In genomic region chr10:75209325-75210192, GRCh38 we compare ENCODE assay signal across 1 cellular context.
A peak's percentile ranks its signal among the peaks of the same experiment; 100 is the strongest.
TF ChIP-seq lines count a peak whose summit lies in the region.

No MANE protein-coding gene starts in this region.

TF ChIP-seq in K562, 482 proteins besides CTCF, POLR2A, EP300 and RAD21 (continued from another document and continues in another):
- TF ChIP-seq, protein P1, sequence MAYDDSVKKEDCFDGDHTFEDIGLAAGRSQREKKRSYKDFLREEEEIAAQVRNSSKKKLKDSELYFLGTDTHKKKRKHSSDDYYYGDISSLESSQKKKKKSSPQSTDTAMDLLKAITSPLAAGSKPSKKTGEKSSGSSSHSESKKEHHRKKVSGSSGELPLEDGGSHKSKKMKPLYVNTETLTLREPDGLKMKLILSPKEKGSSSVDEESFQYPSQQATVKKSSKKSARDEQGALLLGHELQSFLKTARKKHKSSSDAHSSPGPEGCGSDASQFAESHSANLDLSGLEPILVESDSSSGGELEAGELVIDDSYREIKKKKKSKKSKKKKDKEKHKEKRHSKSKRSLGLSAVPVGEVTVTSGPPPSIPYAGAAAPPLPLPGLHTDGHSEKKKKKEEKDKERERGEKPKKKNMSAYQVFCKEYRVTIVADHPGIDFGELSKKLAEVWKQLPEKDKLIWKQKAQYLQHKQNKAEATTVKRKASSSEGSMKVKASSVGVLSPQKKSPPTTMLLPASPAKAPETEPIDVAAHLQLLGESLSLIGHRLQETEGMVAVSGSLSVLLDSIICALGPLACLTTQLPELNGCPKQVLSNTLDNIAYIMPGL (CRISPR knock-in tag; IDR thresholded peaks at IDR 0.05): no peak
- TF ChIP-seq HMG20B (CRISPR knock-in tag; IDR thresholded peaks at IDR 0.05) (no peak), KLF10 (CRISPR knock-in tag; IDR thresholded peaks at IDR 0.05) (peak; percentile 32; the same call in 1 of the 2 replicates), KHSRP (IDR thresholded peaks at IDR 0.05) (no peak), FUS (optimal IDR thresholded peaks at IDR 0.05; ENCODE audit: low read depth, low read length) (no peak), NR4A1 (CRISPR knock-in tag; IDR thresholded peaks at IDR 0.05) (peak; percentile 98), NR4A1 (tag; IDR thresholded peaks at IDR 0.05) (peak; percentile 98), JUN (IDR thresholded peaks at IDR 0.05; ENCODE audit: borderline replicate concordance, low read depth, low read length) (no peak), JUN (CRISPR knock-in tag; IDR thresholded peaks at IDR 0.05; ENCODE audit: borderline replicate concordance) (0 out of 2 replicates have a peak, but pooled peaks have one; percentile 40), NFIC (IDR thresholded peaks at IDR 0.05) (no peak), PPARD (CRISPR knock-in tag; IDR thresholded peaks at IDR 0.05) (no peak), ESRRB (CRISPR knock-in tag; IDR thresholded peaks at IDR 0.05; ENCODE audit: borderline replicate concordance) (peak; percentile 81; the same call in 1 of the 2 replicates), ZNF146 (CRISPR knock-in tag; IDR thresholded peaks at IDR 0.05; ENCODE audit: unreplicated experiment) (no peak), GTF2F1 (IDR thresholded peaks at IDR 0.05; ENCODE audit: low read depth, low read length) (no peak), ZNF507 (tag; conservative IDR thresholded peaks at IDR 0.05) (no peak), ZNF407 (IDR thresholded peaks at IDR 0.05; ENCODE audit: low read depth) (no peak), ARNT (IDR thresholded peaks at IDR 0.05) (peak; percentile 60 to 84; a peak in 3 of 4 replicates), IFI16 (CRISPR knock-in tag; IDR thresholded peaks at IDR 0.05) (peak; percentile 90), XRCC4 (IDR thresholded peaks at IDR 0.05; ENCODE audit: extremely low read depth, insufficient read depth, insufficient read length) (no peak), CCAR2 (IDR thresholded peaks at IDR 0.05; ENCODE audit: low read depth, low read length) (no peak), SMC3 (conservative IDR thresholded peaks at IDR 0.05; ENCODE audit: insufficient read depth, low read depth, low read length) (no peak), SREBF1 (IDR thresholded peaks at IDR 0.05; ENCODE audit: borderline replicate concordance, low read depth, low read length) (no peak), NCOA2 (IDR thresholded peaks at IDR 0.05; ENCODE audit: partially characterized antibody in 2 of 2) (no peak), CSDE1 (IDR thresholded peaks at IDR 0.05) (no peak), TBP (optimal IDR thresholded peaks at IDR 0.05; ENCODE audit: low read depth, low read length) (peak; percentile 36), MBD1 (CRISPR knock-in tag; IDR thresholded peaks at IDR 0.05) (0 out of 2 replicates have a peak, but pooled peaks have one; percentile 57), ZNF316 (IDR thresholded peaks at IDR 0.05) (peak; percentile 77), ZBTB12 (CRISPR knock-in tag; IDR thresholded peaks at IDR 0.05) (peak; percentile 61; the same call in 1 of the 2 replicates), NR3C1 (CRISPR knock-in tag; IDR thresholded peaks at IDR 0.05) (no peak)
- TF ChIP-seq, protein P2, sequence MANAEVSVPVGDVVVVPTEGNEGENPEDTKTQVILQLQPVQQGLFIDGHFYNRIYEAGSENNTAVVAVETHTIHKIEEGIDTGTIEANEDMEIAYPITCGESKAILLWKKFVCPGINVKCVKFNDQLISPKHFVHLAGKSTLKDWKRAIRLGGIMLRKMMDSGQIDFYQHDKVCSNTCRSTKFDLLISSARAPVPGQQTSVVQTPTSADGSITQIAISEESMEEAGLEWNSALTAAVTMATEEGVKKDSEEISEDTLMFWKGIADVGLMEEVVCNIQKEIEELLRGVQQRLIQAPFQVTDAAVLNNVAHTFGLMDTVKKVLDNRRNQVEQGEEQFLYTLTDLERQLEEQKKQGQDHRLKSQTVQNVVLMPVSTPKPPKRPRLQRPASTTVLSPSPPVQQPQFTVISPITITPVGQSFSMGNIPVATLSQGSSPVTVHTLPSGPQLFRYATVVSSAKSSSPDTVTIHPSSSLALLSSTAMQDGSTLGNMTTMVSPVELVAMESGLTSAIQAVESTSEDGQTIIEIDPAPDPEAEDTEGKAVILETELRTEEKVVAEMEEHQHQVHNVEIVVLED (CRISPR knock-in tag; IDR thresholded peaks at IDR 0.05): peak; percentile 37; the same call in 1 of the 2 replicates
- TF ChIP-seq, protein P3, sequence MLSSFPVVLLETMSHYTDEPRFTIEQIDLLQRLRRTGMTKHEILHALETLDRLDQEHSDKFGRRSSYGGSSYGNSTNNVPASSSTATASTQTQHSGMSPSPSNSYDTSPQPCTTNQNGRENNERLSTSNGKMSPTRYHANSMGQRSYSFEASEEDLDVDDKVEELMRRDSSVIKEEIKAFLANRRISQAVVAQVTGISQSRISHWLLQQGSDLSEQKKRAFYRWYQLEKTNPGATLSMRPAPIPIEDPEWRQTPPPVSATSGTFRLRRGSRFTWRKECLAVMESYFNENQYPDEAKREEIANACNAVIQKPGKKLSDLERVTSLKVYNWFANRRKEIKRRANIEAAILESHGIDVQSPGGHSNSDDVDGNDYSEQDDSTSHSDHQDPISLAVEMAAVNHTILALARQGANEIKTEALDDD (IDR thresholded peaks at IDR 0.05): no peak; the same call in 1 of the 2 replicates
- TF ChIP-seq, protein P4, sequence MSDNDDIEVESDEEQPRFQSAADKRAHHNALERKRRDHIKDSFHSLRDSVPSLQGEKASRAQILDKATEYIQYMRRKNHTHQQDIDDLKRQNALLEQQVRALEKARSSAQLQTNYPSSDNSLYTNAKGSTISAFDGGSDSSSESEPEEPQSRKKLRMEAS (CRISPR knock-in tag; IDR thresholded peaks at IDR 0.05): no peak
- TF ChIP-seq, protein P5, sequence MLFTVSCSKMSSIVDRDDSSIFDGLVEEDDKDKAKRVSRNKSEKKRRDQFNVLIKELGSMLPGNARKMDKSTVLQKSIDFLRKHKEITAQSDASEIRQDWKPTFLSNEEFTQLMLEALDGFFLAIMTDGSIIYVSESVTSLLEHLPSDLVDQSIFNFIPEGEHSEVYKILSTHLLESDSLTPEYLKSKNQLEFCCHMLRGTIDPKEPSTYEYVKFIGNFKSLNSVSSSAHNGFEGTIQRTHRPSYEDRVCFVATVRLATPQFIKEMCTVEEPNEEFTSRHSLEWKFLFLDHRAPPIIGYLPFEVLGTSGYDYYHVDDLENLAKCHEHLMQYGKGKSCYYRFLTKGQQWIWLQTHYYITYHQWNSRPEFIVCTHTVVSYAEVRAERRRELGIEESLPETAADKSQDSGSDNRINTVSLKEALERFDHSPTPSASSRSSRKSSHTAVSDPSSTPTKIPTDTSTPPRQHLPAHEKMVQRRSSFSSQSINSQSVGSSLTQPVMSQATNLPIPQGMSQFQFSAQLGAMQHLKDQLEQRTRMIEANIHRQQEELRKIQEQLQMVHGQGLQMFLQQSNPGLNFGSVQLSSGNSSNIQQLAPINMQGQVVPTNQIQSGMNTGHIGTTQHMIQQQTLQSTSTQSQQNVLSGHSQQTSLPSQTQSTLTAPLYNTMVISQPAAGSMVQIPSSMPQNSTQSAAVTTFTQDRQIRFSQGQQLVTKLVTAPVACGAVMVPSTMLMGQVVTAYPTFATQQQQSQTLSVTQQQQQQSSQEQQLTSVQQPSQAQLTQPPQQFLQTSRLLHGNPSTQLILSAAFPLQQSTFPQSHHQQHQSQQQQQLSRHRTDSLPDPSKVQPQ (CRISPR knock-in tag; IDR thresholded peaks at IDR 0.05; ENCODE audit: borderline replicate concordance): no peak
- TF ChIP-seq, protein P6, sequence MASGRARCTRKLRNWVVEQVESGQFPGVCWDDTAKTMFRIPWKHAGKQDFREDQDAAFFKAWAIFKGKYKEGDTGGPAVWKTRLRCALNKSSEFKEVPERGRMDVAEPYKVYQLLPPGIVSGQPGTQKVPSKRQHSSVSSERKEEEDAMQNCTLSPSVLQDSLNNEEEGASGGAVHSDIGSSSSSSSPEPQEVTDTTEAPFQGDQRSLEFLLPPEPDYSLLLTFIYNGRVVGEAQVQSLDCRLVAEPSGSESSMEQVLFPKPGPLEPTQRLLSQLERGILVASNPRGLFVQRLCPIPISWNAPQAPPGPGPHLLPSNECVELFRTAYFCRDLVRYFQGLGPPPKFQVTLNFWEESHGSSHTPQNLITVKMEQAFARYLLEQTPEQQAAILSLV (tag; IDR thresholded peaks at IDR 0.05): peak; percentile 69
